28 cellular contexts compared by ENCODE assay signal in genomic region chr3:32867954-32868353, GRCh38. TPM values are rescaled to one million over a fixed set of nuclear protein-coding genes. Genes with fewer than 3 reads are reported as not detected.
"Had no signal": no experiment of that assay in that cellular context is flagged by ENCODE, and none has a peak within 500 bp of the region (broad histone marks: within the 10 kb centered on the region; RNA-seq: fewer than 3 reads in every experiment).

No MANE protein-coding gene starts in this region.

- H3K27me3 ChIP-seq: esophagus muscularis mucosa, left lung, pancreas, right atrium auricular region, testis, vagina had no signal

- H3K36me3 Mint-ChIP-seq: activated naive CD4-positive, alpha-beta T cell treated with anti-CD3 and anti-CD28 coated beads, Interleukin-2, amount 50 U/mL, for 72 hours; brain; naive thymus-derived CD4-positive, alpha-beta T cell; stimulated activated memory B cell treated with anti-CD40 and anti-IgM and Interleukin-4, amounts not matched to agents 10 μg/mL and 1 μg/mL and 100 μg/mL, for 72 hours had no signal

- H3K27ac Mint-ChIP-seq: activated naive CD4-positive, alpha-beta T cell treated with anti-CD3 and anti-CD28 coated beads, Interleukin-2, amount 50 U/mL, for 72 hours; activated T-cell treated with anti-CD3 and anti-CD28 coated beads, Interleukin-2, amount 50 U/mL, for 24 hours; activated T-helper 17 cell treated with anti-CD3 and anti-CD28 coated beads, Interleukin-2, amount 50 U/mL, for 72 hours; dendritic cell treated with granulocyte-macrophage colony-stimulating factor and Interleukin-4, amounts not matched to agents 40 ng/mL and 50 ng/mL, for 4 days; naive thymus-derived CD4-positive, alpha-beta T cell; stimulated activated memory B cell treated with anti-CD40 and anti-IgM and Interleukin-4, amounts not matched to agents 10 μg/mL and 1 μg/mL and 100 μg/mL, for 72 hours; T-helper 2 cell treated with Interferon-gamma antibody and Interleukin-4, amounts not matched to agents 5 μg/mL and 100 μg/mL, for 36 hours; type B pancreatic cell had no signal

- DNase-seq: activated CD4-positive, alpha-beta T cell treated with anti-CD3 and anti-CD28 coated beads for 1 hour; activated CD4-positive, alpha-beta T cell treated with anti-CD3 and anti-CD28 coated beads, Interleukin-2, amount 50 U/mL, for 4 hours; activated CD8-positive, alpha-beta memory T cell treated with anti-CD3 and anti-CD28 coated beads for 24 hours; activated CD8-positive, alpha-beta memory T cell treated with anti-CD3 and anti-CD28 coated beads, Interleukin-2, amount 50 U/mL, for 4 hours; activated T-cell treated with anti-CD3 and anti-CD28 coated beads, Interleukin-2, amount 50 U/mL, for 24 hours; aorta; caudate nucleus; effector memory CD4-positive, alpha-beta T cell; hippocampal formation; kidney glomerular epithelial cell; left lung; naive thymus-derived CD4-positive, alpha-beta T cell; pancreas; psoas muscle; testis; WERI-Rb-1 had no signal

- H3K36me3 ChIP-seq: esophagus muscularis mucosa, left lung, pancreas, right atrium auricular region, vagina, WERI-Rb-1 had no signal

- H3K4me1 ChIP-seq: pancreas, psoas muscle, right atrium auricular region had no signal

- ATAC-seq: activated naive CD4-positive, alpha-beta T cell treated with anti-CD3 and anti-CD28 coated beads, Interleukin-2, amount 50 U/mL, for 72 hours; activated T-helper 17 cell treated with anti-CD3 and anti-CD28 coated beads, Interleukin-2, amount 50 U/mL, for 72 hours; left lung; naive thymus-derived CD4-positive, alpha-beta T cell; pancreas; psoas muscle; stimulated activated memory B cell treated with anti-CD40 and anti-IgM and Interleukin-4, amounts not matched to agents 10 μg/mL and 1 μg/mL and 100 μg/mL, for 72 hours had no signal

- H3K4me1 Mint-ChIP-seq: activated T-helper 17 cell treated with anti-CD3 and anti-CD28 coated beads, Interleukin-2, amount 50 U/mL, for 72 hours; stimulated activated memory B cell treated with anti-CD40 and anti-IgM and Interleukin-4, amounts not matched to agents 10 μg/mL and 1 μg/mL and 100 μg/mL, for 72 hours had no signal

- H3K4me3 Mint-ChIP-seq: activated T-cell treated with anti-CD3 and anti-CD28 coated beads, Interleukin-2, amount 50 U/mL, for 24 hours; activated T-helper 17 cell treated with anti-CD3 and anti-CD28 coated beads, Interleukin-2, amount 50 U/mL, for 72 hours; brain; dendritic cell treated with granulocyte-macrophage colony-stimulating factor and Interleukin-4, amounts not matched to agents 40 ng/mL and 50 ng/mL, for 4 days; naive thymus-derived CD4-positive, alpha-beta T cell; stimulated activated memory B cell treated with anti-CD40 and anti-IgM and Interleukin-4, amounts not matched to agents 10 μg/mL and 1 μg/mL and 100 μg/mL, for 72 hours; T-helper 2 cell treated with Interferon-gamma antibody and Interleukin-4, amounts not matched to agents 5 μg/mL and 100 μg/mL, for 36 hours; type B pancreatic cell had no signal

- H3K4me3 ChIP-seq: esophagus muscularis mucosa, left lung, lung, pancreas, psoas muscle, right atrium auricular region, skin epidermis, testis, vagina had no signal

- H3K27me3 Mint-ChIP-seq: activated T-cell treated with anti-CD3 and anti-CD28 coated beads, Interleukin-2, amount 50 U/mL, for 24 hours; brain; type B pancreatic cell had no signal

- H3K27ac ChIP-seq: esophagus muscularis mucosa, left lung, pancreas, psoas muscle, right atrium auricular region, skin epidermis, testis, vagina, WERI-Rb-1 had no signal

- H3K9me3 ChIP-seq: esophagus muscularis mucosa, left lung, pancreas, psoas muscle, right atrium auricular region, testis, vagina had no signal

- H3K9me3 Mint-ChIP-seq: activated naive CD4-positive, alpha-beta T cell treated with anti-CD3 and anti-CD28 coated beads, Interleukin-2, amount 50 U/mL, for 72 hours; activated T-cell treated with anti-CD3 and anti-CD28 coated beads, Interleukin-2, amount 50 U/mL, for 24 hours; activated T-helper 17 cell treated with anti-CD3 and anti-CD28 coated beads, Interleukin-2, amount 50 U/mL, for 72 hours; dendritic cell treated with granulocyte-macrophage colony-stimulating factor and Interleukin-4, amounts not matched to agents 40 ng/mL and 50 ng/mL, for 4 days; naive thymus-derived CD4-positive, alpha-beta T cell; stimulated activated memory B cell treated with anti-CD40 and anti-IgM and Interleukin-4, amounts not matched to agents 10 μg/mL and 1 μg/mL and 100 μg/mL, for 72 hours; T-helper 2 cell treated with Interferon-gamma antibody and Interleukin-4, amounts not matched to agents 5 μg/mL and 100 μg/mL, for 36 hours; type B pancreatic cell had no signal

RNA-seq across cellular contexts. Expression of gene TRIM71, which starts 50.2 kb away (rescaled TPM):
- total RNA-seq: aorta, esophagus muscularis mucosa, psoas muscle, right atrium auricular region, vagina had no signal
